Comparison of ENCODE assay signal across 8 cellular contexts in the genomic region with DNA sequence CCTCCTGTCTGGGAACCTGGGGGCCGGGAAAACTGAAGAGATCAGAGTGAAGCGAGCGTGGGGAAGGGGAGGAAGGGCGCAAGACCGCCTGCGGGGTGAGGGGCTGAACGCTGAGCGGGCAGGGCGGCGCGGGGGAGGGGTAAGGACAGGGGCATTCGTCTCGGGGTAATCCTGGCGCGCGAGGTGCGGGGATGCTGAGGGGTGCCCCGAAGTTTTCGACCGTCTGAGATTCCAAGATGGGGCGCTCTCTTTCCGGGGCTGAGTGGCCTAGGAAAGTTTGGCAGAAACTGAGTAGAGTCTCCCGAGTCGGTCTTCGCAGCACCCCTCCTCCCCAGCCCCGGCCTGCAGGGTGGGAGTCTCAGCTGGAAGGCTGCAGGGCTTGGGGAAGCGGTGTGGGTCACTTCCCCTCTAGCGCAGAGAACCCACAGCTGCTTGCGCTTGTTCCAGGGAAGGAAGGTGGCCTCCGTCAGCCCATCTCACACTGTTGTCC. TPM values are rescaled to one million over a fixed set of nuclear protein-coding genes. Genes with fewer than 3 reads are reported as not detected.
A peak's percentile ranks its signal among the peaks of the same experiment; 100 is the strongest.
DNase-seq lines count a peak whose midpoint lies in the region; ATAC-seq and TF ChIP-seq lines count a peak whose summit lies in the region.

No MANE protein-coding gene starts in this region.

- H3K27ac Mint-ChIP-seq in brain = peak overlapping the region; percentile 56 to 90 (median 74)

- no peak for TF ChIP-seq EP300 in transverse colon (IDR thresholded peaks at IDR 0.05; ENCODE audit: low read depth)

- peaks cover 10% of the 10 kb centered on the region for H3K27me3 ChIP-seq in transverse colon

- peaks cover 14% of the 10 kb centered on the region for H3K27me3 Mint-ChIP-seq in brain

- H3K27ac ChIP-seq in transverse colon = peak overlapping the region; percentile 75 to 87 (median 78)

- H3K4me1 Mint-ChIP-seq in brain = peaks cover 90% of the 10 kb centered on the region

- H3K36me3 Mint-ChIP-seq in brain = peaks cover 17% of the 10 kb centered on the region

- no peak for TF ChIP-seq CTCF in LNCaP clone FGC (IDR thresholded peaks at IDR 0.05; ENCODE audit: control insufficient read depth, extremely low read depth, insufficient read depth)
- no peak for TF ChIP-seq CTCF in brain (conservative IDR thresholded peaks at IDR 0.05)
- TF ChIP-seq CTCF in transverse colon (IDR thresholded peaks at IDR 0.05) = no peak

- H3K9me3 Mint-ChIP-seq in brain = peaks cover 0 to 3% (median 0%) of the 10 kb centered on the region in 5 experiments

- WGBS in transverse colon (ENCODE audit: low coverage in 1 of 2), 2 donors = 0 to 16% methylated on average over 3 to 29 of the region's 30 CpGs

- H3K36me3 ChIP-seq in transverse colon = peaks cover 0 to 7% (median 2%) of the 10 kb centered on the region in 4 donors

- peak; percentile 69 for DNase-seq in CD1c-positive myeloid dendritic cell (ENCODE audit: extremely low spot score)
- no peak for DNase-seq in LNCaP clone FGC (ENCODE audit: low read depth)
- DNase-seq in medulla oblongata (ENCODE audit: extremely low spot score) = peak; percentile 63
- peak; percentile 41 for DNase-seq in transverse colon
- DNase-seq in NCI-H2029 treated with DMSO at 0.1 percent for 48 hours (lab: John Stamatoyannopoulos, UW) = no peak

- H3K9me3 ChIP-seq in transverse colon = no peaks in the 10 kb centered on the region

- no peak for ATAC-seq in HG02571 (IDR thresholded peaks at IDR 0.05; ENCODE audit: unreplicated experiment)
- ATAC-seq in HG03442 (IDR thresholded peaks at IDR 0.05; ENCODE audit: unreplicated experiment) = no peak

- H3K4me3 Mint-ChIP-seq in brain = peak overlapping the region; percentile 83 to 88 (median 85)

- peaks cover 21 to 45% (median 35%) of the 10 kb centered on the region in 4 donors for H3K4me1 ChIP-seq in transverse colon

- H3K4me3 ChIP-seq in LNCaP clone FGC (ENCODE audit: low read depth, low read length) = peak overlapping the region; percentile 59
- peak overlapping the region; percentile 36 to 59 (median 44) for H3K4me3 ChIP-seq in transverse colon

- intact Hi-C loops in transverse colon (cut with DNase I; ENCODE audit: low total_unique reads) = loop anchor here (10.0 kb wide), 1 partner anchor 231 kb away; no protein-coding TSS in a partner anchor

- in situ Hi-C loops in transverse colon (cut with MboI; ENCODE audit: low pct_ligation_motif_present in 1 of 4, low pct_unique_long_range_greater_than_20kb in 1 of 4, low sequenced_read_pairs in 3 of 4) = loop anchor here in 2 of 4 donors (25.0 kb wide), 1 partner anchor 148 kb away; a partner anchor contains a TSS

- TF ChIP-seq POLR2A in transverse colon (IDR thresholded peaks at IDR 0.05) = no peak

RNA-seq across cellular contexts. Expression of a gene that starts 0.6 kb away (rescaled TPM):
- 91.1 TPM for polyA plus RNA-seq in brain (ENCODE audit: insufficient read depth, low read depth, low replicate concordance)
- 1 to 10 TPM in 2 of 4 donors, under 1 TPM in 2; 0.37 to 5.2 (median 2.3) TPM for total RNA-seq in transverse colon

RNA-seq across cellular contexts. Expression of a gene that starts 10.5 kb away (rescaled TPM):
- 4,253 TPM for polyA plus RNA-seq in brain (ENCODE audit: insufficient read depth, low read depth, low replicate concordance)
- 100 to 1,000 TPM in 3 of 4 donors, 10 to 100 TPM in 1; 65.1 to 310 (median 203) TPM for total RNA-seq in transverse colon

Comparison
In these comparisons a context has a peak if more than half of its experiments do, and no peak if none do; other contexts are left out.
1. DNase-seq: peak in CD1c-positive myeloid dendritic cell (single experiment), medulla oblongata (single experiment) and transverse colon (single experiment); none in LNCaP clone FGC (single experiment) and NCI-H2029 treated with DMSO at 0.1 percent for 48 hours (single experiment).